ENCODE assay signal across 10 cellular contexts in genomic region chr16:155031-155398, GRCh38. TPM values are rescaled to one million over a fixed set of nuclear protein-coding genes. Genes with fewer than 3 reads are reported as not detected.
DNase-seq lines count a peak whose midpoint lies in the region; ATAC-seq and TF ChIP-seq lines count a peak whose summit lies in the region.
"Had no signal": no experiment of that assay in that cellular context is flagged by ENCODE, and none has a peak within 500 bp of the region (broad histone marks: within the 10 kb centered on the region; RNA-seq: fewer than 3 reads in every experiment).

No MANE protein-coding gene starts in this region.

- H3K27me3 Mint-ChIP-seq in activated naive CD8-positive, alpha-beta T cell treated with anti-CD3 and anti-CD28 coated beads for 36 hours: peaks cover 52% of the 10 kb centered on the region
- peaks cover 26% of the 10 kb centered on the region for H3K27me3 Mint-ChIP-seq in memory B cell

- H3K4me1 ChIP-seq in right cardiac atrium (ENCODE audit: control insufficient read depth, insufficient read depth, low read length) (no peaks in the 10 kb centered on the region), adrenal gland (replicated peaks in 1 of 2) (peaks cover 6 to 10% of the 10 kb centered on the region in 2 donors)

- WGBS in right cardiac atrium: 63% methylated on average over 7 of the region's 7 CpGs
- WGBS in adrenal gland, 4 donors: 64 to 69% (median 67%) methylated on average over 7 of the region's 7 CpGs

- no peaks in the 10 kb centered on the region for H3K9me3 ChIP-seq in right cardiac atrium (ENCODE audit: control insufficient read depth, low read length)
- H3K9me3 ChIP-seq in adrenal gland (replicated peaks in 1 of 3): no peaks in the 10 kb centered on the region

- peak overlapping the region; percentile 51 for H3K4me3 ChIP-seq in right cardiac atrium (ENCODE audit: low read length)
- peak overlapping the region in 1 of 4 donors; percentile 56 for H3K4me3 ChIP-seq in adrenal gland

- intact Hi-C loops in right cardiac atrium (cut with DNase I): no loop called here
- intact Hi-C loops in cardiac septum (cut with DNase I): no loop called here
- intact Hi-C loops in adrenal gland (cut with DNase I): no loop called here

- H3K27me3 ChIP-seq in right cardiac atrium (ENCODE audit: control insufficient read depth, insufficient read depth) (no peaks in the 10 kb centered on the region), adrenal gland (peaks cover 5% of the 10 kb centered on the region)

- H3K9me3 Mint-ChIP-seq in activated naive CD8-positive, alpha-beta T cell treated with anti-CD3 and anti-CD28 coated beads for 36 hours: no peaks in the 10 kb centered on the region
- H3K9me3 Mint-ChIP-seq in memory B cell: no peaks in the 10 kb centered on the region

- ATAC-seq in right cardiac atrium (no peak), memory B cell (ENCODE audit: low read depth) (no peak), HG03457 (IDR thresholded peaks at IDR 0.05; ENCODE audit: unreplicated experiment) (no peak), HG02973 (IDR thresholded peaks at IDR 0.05; ENCODE audit: unreplicated experiment) (no peak)

- no peak for TF ChIP-seq CTCF in adrenal gland (IDR thresholded peaks at IDR 0.05)

- TF ChIP-seq POLR2A in adrenal gland (IDR thresholded peaks at IDR 0.05): no peak

- peak overlapping the region; percentile 60 for H3K4me3 Mint-ChIP-seq in activated naive CD8-positive, alpha-beta T cell treated with anti-CD3 and anti-CD28 coated beads for 36 hours
- peak overlapping the region; percentile 49 for H3K4me3 Mint-ChIP-seq in memory B cell

- no peaks in the 10 kb centered on the region for H3K36me3 Mint-ChIP-seq in activated naive CD8-positive, alpha-beta T cell treated with anti-CD3 and anti-CD28 coated beads for 36 hours
- no peaks in the 10 kb centered on the region for H3K36me3 Mint-ChIP-seq in memory B cell

- no peaks in the 10 kb centered on the region for H3K36me3 ChIP-seq in adrenal gland (replicated peaks in 1 of 2)

- DNase-seq in right cardiac atrium (no peak), cardiac septum (ENCODE audit: low spot score) (no peak), memory B cell (ENCODE audit: low spot score in 2 of 2) (no peak), adrenal gland (no peak)
- no peak for DNase-seq in activated naive CD8-positive, alpha-beta T cell treated with anti-CD3 and anti-CD28 coated beads for 36 hours
- no peak for DNase-seq in stimulated activated CD4-positive, alpha-beta T cell treated with anti-CD3 and anti-CD28 coated beads, Interleukin-4, amount 100 ng/mL, for 4 hours

- H3K27ac ChIP-seq in right cardiac atrium (ENCODE audit: low read length): no peak overlapping the region
- no peak overlapping the region for H3K27ac ChIP-seq in adrenal gland

- peaks cover 5% of the 10 kb centered on the region for H3K4me1 Mint-ChIP-seq in activated naive CD8-positive, alpha-beta T cell treated with anti-CD3 and anti-CD28 coated beads for 36 hours
- peaks cover 13% of the 10 kb centered on the region for H3K4me1 Mint-ChIP-seq in memory B cell

- H3K27ac Mint-ChIP-seq in activated naive CD8-positive, alpha-beta T cell treated with anti-CD3 and anti-CD28 coated beads for 36 hours: no peak overlapping the region
- H3K27ac Mint-ChIP-seq in memory B cell: no peak overlapping the region

RNA-seq across cellular contexts. Expression of gene HBZ, which starts 2.6 kb away (rescaled TPM):
- total RNA-seq in right cardiac atrium (not detected), cardiac septum (not detected), adrenal gland (1 to 10 TPM in 1 of 8 donors, under 1 TPM in 1, not detected in 6; 0.61 to 1.3 TPM)
- polyA plus RNA-seq in right cardiac atrium (not detected), adrenal gland (not detected)
- total RNA-seq in activated naive CD8-positive, alpha-beta T cell treated with anti-CD3 and anti-CD28 coated beads for 36 hours: not detected
- total RNA-seq: epithelial cell of proximal tubule, lung microvascular endothelial cell had no signal

RNA-seq across cellular contexts. Expression of gene HBM, which starts 10.8 kb away (rescaled TPM):
- not detected for total RNA-seq in right cardiac atrium
- not detected for polyA plus RNA-seq in right cardiac atrium
- 1.2 TPM for total RNA-seq in cardiac septum
- total RNA-seq in activated naive CD8-positive, alpha-beta T cell treated with anti-CD3 and anti-CD28 coated beads for 36 hours: not detected
- total RNA-seq in adrenal gland: under 1 TPM in 2 of 8 donors, not detected in 6; 0.53 to 0.61 TPM
- not detected for polyA plus RNA-seq in adrenal gland
- total RNA-seq: epithelial cell of proximal tubule, lung microvascular endothelial cell had no signal

RNA-seq across cellular contexts. Expression of gene NPRL3, which starts 16.5 kb away (rescaled TPM):
- total RNA-seq in right cardiac atrium: 10 to 100 TPM; 19.9 to 25.6 (median 22.7) TPM
- polyA plus RNA-seq in right cardiac atrium: 17.9 TPM
- total RNA-seq in cardiac septum: 24.0 TPM
- total RNA-seq in activated naive CD8-positive, alpha-beta T cell treated with anti-CD3 and anti-CD28 coated beads for 36 hours: 10 to 100 TPM; 45.4 to 45.8 TPM
- total RNA-seq in adrenal gland: 10 to 100 TPM; 16.6 to 46.2 (median 34.0) TPM
- polyA plus RNA-seq in adrenal gland: 10 to 100 TPM; 22.3 to 45.8 (median 29.1) TPM

RNA-seq across cellular contexts. Expression of gene HBA2, which starts 17.7 kb away (rescaled TPM):
- total RNA-seq in right cardiac atrium (100 to 1,000 TPM in 1 of 4 donors, 10 to 100 TPM in 3; 38.4 to 111 (median 51.4) TPM), cardiac septum (487 TPM), adrenal gland (100 to 1,000 TPM in 1 of 8 donors, 10 to 100 TPM in 3, 1 to 10 TPM in 3, not detected in 1; 1.9 to 161 (median 10.8) TPM)
- polyA plus RNA-seq in right cardiac atrium (5.2 TPM), adrenal gland (100 to 1,000 TPM in 1 of 3 donors, 10 to 100 TPM in 1, not detected in 1; 51.7 to 113 TPM)
- total RNA-seq in activated naive CD8-positive, alpha-beta T cell treated with anti-CD3 and anti-CD28 coated beads for 36 hours: not detected
- total RNA-seq: epithelial cell of proximal tubule, lung microvascular endothelial cell had no signal

RNA-seq across cellular contexts. Expression of gene HBA1, which starts 21.5 kb away (rescaled TPM):
- total RNA-seq in right cardiac atrium: 100 to 1,000 TPM in 1 of 4 donors, 10 to 100 TPM in 3; 38.3 to 130 (median 70.9) TPM
- polyA plus RNA-seq in right cardiac atrium: 4.8 TPM
- total RNA-seq in cardiac septum: 780 TPM
- total RNA-seq in activated naive CD8-positive, alpha-beta T cell treated with anti-CD3 and anti-CD28 coated beads for 36 hours: not detected
- 100 to 1,000 TPM in 1 of 8 donors, 10 to 100 TPM in 4, not detected in 3; 12.7 to 237 (median 20.2) TPM for total RNA-seq in adrenal gland
- polyA plus RNA-seq in adrenal gland: 10 to 100 TPM in 2 of 3 donors, not detected in 1; 18.2 to 30.1 TPM
- total RNA-seq: epithelial cell of proximal tubule, lung microvascular endothelial cell had no signal
